Comparison of ENCODE assay signal across 21 cellular contexts in genomic region chr10:2012209-2012608, GRCh38.
"Had no signal": no experiment of that assay in that cellular context is flagged by ENCODE, and none has a peak within 500 bp of the region (broad histone marks: within the 10 kb centered on the region; RNA-seq: fewer than 3 reads in every experiment).

No MANE protein-coding gene starts in this region.

- H3K36me3 ChIP-seq: SJSA1 had no signal

- H3K27me3 ChIP-seq: SJSA1 had no signal

- H3K4me3 ChIP-seq: PC-9, SJSA1, SK-N-MC had no signal

- H3K27ac ChIP-seq: PC-9, SJSA1 had no signal

- H3K9me3 ChIP-seq: SJSA1 had no signal

- H3K4me2 ChIP-seq: PC-9 had no signal

- H2AFZ ChIP-seq: PC-9 had no signal

- DNase-seq: KBM-7, MV-4-11, NCI-H1048, NCI-H1105 treated with DMSO at 0.1 percent for 48 hours, NCI-H1417 treated with DMSO at 0.1 percent for 48 hours, NCI-H146, NCI-H1694 treated with DMSO at 0.1 percent for 48 hours, NCI-H1930, NCI-H2081, NCI-H2107, NCI-H2227 treated with DMSO at 0.1 percent for 48 hours, NCI-H524, NCI-H526 treated with DMSO at 0.1 percent for 48 hours, NCI-H748 treated with DMSO at 0.1 percent for 48 hours, OCI-M1, PC-9, Right ventricle myocardium superior, RPMI8226, SIG-M5 had no signal

- H3K4me1 ChIP-seq: SJSA1 had no signal
